Comparison of ENCODE assay signal across 23 cellular contexts in the genomic region with DNA sequence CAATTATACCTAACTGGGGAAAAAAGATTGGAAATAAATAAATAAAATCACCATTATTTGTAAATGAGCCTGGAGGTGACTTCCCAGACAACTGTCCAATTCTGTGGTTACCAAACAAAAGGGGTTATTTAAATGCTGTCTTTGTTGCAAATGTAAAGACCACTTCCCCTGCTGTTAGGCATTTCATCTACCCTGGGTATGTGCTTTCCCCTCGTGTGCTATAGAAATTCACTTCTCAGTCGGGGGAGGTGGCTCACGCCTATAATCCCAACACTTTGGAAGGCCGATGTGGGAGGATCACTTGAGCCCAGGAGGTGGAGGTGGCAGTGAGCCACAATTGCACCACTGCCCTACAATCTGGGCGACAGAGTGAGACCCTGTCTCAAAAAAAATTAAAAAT.
"Had no signal": no experiment of that assay in that cellular context is flagged by ENCODE, and none has a peak within 500 bp of the region (broad histone marks: within the 10 kb centered on the region; RNA-seq: fewer than 3 reads in every experiment).

No MANE protein-coding gene starts in this region.

- H3K4me3 ChIP-seq: heart left ventricle, mucosa of descending colon, right lobe of liver, skin epidermis, tibial artery had no signal

- H3K4me1 Mint-ChIP-seq: activated B cell treated with CpG ODN at 0.5 μM for 24 hours; activated naive CD8-positive, alpha-beta T cell treated with anti-CD3 and anti-CD28 coated beads, Interleukin-2, amount 10 ng/mL, durations not matched to agents 7 days and 5 days; memory B cell; nephron progenitor cell; stimulated activated effector memory CD8-positive, alpha-beta T cell treated with anti-CD3 and anti-CD28 coated beads, Interleukin-12 subunit alpha, Interleukin-12 subunit beta, amount 100 ng/mL, for 72 hours had no signal

- H3K27ac Mint-ChIP-seq: activated B cell treated with CpG ODN at 0.5 μM for 24 hours; activated CD4-positive, alpha-beta T cell treated with anti-CD3 and anti-CD28 coated beads for 36 hours; activated naive CD8-positive, alpha-beta T cell treated with anti-CD3 and anti-CD28 coated beads, Interleukin-2, amount 10 ng/mL, durations not matched to agents 7 days and 5 days; memory B cell; nephron progenitor cell; stimulated activated effector memory CD8-positive, alpha-beta T cell treated with anti-CD3 and anti-CD28 coated beads, Interleukin-12 subunit alpha, Interleukin-12 subunit beta, amount 100 ng/mL, for 72 hours; stimulated activated naive CD8-positive, alpha-beta T cell treated with anti-CD3 and anti-CD28 coated beads, Interleukin-15, amount 100 ng/mL, for 72 hours had no signal

- H3K27me3 ChIP-seq: heart left ventricle, right lobe of liver, tibial artery had no signal

- H3K36me3 ChIP-seq: right lobe of liver had no signal

- H3K9me3 Mint-ChIP-seq: activated B cell treated with CpG ODN at 0.5 μM for 24 hours; memory B cell; nephron progenitor cell; stimulated activated effector memory CD8-positive, alpha-beta T cell treated with anti-CD3 and anti-CD28 coated beads, Interleukin-12 subunit alpha, Interleukin-12 subunit beta, amount 100 ng/mL, for 72 hours; stimulated activated naive CD8-positive, alpha-beta T cell treated with anti-CD3 and anti-CD28 coated beads, Interleukin-15, amount 100 ng/mL, for 72 hours had no signal

- H3K4me1 ChIP-seq: heart left ventricle, right lobe of liver, tibial artery had no signal

- H3K27ac ChIP-seq: heart left ventricle, right lobe of liver, skin epidermis, tibial artery had no signal

- H3K27me3 Mint-ChIP-seq: activated B cell treated with CpG ODN at 0.5 μM for 24 hours; activated CD4-positive, alpha-beta T cell treated with anti-CD3 and anti-CD28 coated beads for 36 hours; activated naive CD8-positive, alpha-beta T cell treated with anti-CD3 and anti-CD28 coated beads, Interleukin-2, amount 10 ng/mL, durations not matched to agents 7 days and 5 days; memory B cell; stimulated activated naive CD8-positive, alpha-beta T cell treated with anti-CD3 and anti-CD28 coated beads, Interleukin-15, amount 100 ng/mL, for 72 hours had no signal

- H3K9me3 ChIP-seq: heart left ventricle, mucosa of descending colon, right lobe of liver, tibial artery had no signal

- H3K36me3 Mint-ChIP-seq: memory B cell had no signal

- DNase-seq: activated B cell treated with CpG ODN at 0.5 μM for 24 hours; activated CD4-positive, alpha-beta T cell treated with anti-CD3 and anti-CD28 coated beads for 36 hours; activated CD4-positive, alpha-beta T cell treated with anti-CD3 and anti-CD28 coated beads, Interleukin-2, amount 50 U/mL, for 48 hours; activated naive CD4-positive, alpha-beta T cell treated with Interleukin-2 at 50 U/mL for 16 hours; activated naive CD8-positive, alpha-beta T cell treated with anti-CD3 and anti-CD28 coated beads, Interleukin-2, amount 10 ng/mL, durations not matched to agents 7 days and 5 days; activated T-cell treated with anti-CD3 and anti-CD28 coated beads, Interleukin-2, amount 50 U/mL, for 48 hours; amygdala; cortex of kidney; heart left ventricle; islet precursor cell; left colon; mucosa of descending colon; nephron progenitor cell; occipital lobe; posterior cingulate gyrus; right lobe of liver; stimulated activated CD4-positive, alpha-beta T cell treated with anti-CD3 and anti-CD28 coated beads, Interleukin-1b, Interleukin-23, amount 100 ng/mL, for 48 hours; stimulated activated naive CD8-positive, alpha-beta T cell treated with anti-CD3 and anti-CD28 coated beads, Interleukin-15, amount 100 ng/mL, for 72 hours; T-helper 9 cell; tibial artery had no signal

- H3K4me3 Mint-ChIP-seq: activated B cell treated with CpG ODN at 0.5 μM for 24 hours; activated CD4-positive, alpha-beta T cell treated with anti-CD3 and anti-CD28 coated beads for 36 hours; activated naive CD8-positive, alpha-beta T cell treated with anti-CD3 and anti-CD28 coated beads, Interleukin-2, amount 10 ng/mL, durations not matched to agents 7 days and 5 days; memory B cell; nephron progenitor cell; stimulated activated effector memory CD8-positive, alpha-beta T cell treated with anti-CD3 and anti-CD28 coated beads, Interleukin-12 subunit alpha, Interleukin-12 subunit beta, amount 100 ng/mL, for 72 hours; stimulated activated naive CD8-positive, alpha-beta T cell treated with anti-CD3 and anti-CD28 coated beads, Interleukin-15, amount 100 ng/mL, for 72 hours had no signal
